Comparison of ENCODE assay signal across 27 cellular contexts in genomic region chr4:55469979-55470378, GRCh38.
"Had no signal": no experiment of that assay in that cellular context is flagged by ENCODE, and none has a peak within 500 bp of the region (broad histone marks: within the 10 kb centered on the region; RNA-seq: fewer than 3 reads in every experiment).

No MANE protein-coding gene starts in this region.

- ATAC-seq: activated CD4-positive, alpha-beta T cell treated with anti-CD3 and anti-CD28 coated beads for 36 hours; activated CD8-positive, alpha-beta memory T cell treated with anti-CD3 and anti-CD28 coated beads, Interleukin-2, amount 10 ng/mL, durations not matched to agents 7 days and 5 days; activated CD8-positive, alpha-beta T cell treated with anti-CD3 and anti-CD28 coated beads, Interleukin-2, amount 10 ng/mL, durations not matched to agents 7 days and 5 days; activated naive CD4-positive, alpha-beta T cell treated with anti-CD3 and anti-CD28 coated beads, Interleukin-2, amount 50 U/mL, for 72 hours; activated T-cell treated with anti-CD3 and anti-CD28 coated beads, Interleukin-2, amount 50 U/mL, for 72 hours; gastrocnemius medialis; heart left ventricle had no signal

- H3K9me3 ChIP-seq: ascending aorta, breast epithelium, gastrocnemius medialis had no signal

- H3K27me3 ChIP-seq: ascending aorta, breast epithelium, dorsolateral prefrontal cortex, gastrocnemius medialis, heart left ventricle had no signal

- H3K27ac ChIP-seq: ascending aorta, breast epithelium, coronary artery, dorsolateral prefrontal cortex, gastrocnemius medialis, heart left ventricle had no signal

- H3K4me3 ChIP-seq: ascending aorta, breast epithelium, coronary artery, dorsolateral prefrontal cortex, gastrocnemius medialis, heart left ventricle had no signal

- DNase-seq: activated CD4-positive, alpha-beta memory T cell treated with anti-CD3 and anti-CD28 coated beads for 36 hours; activated CD4-positive, alpha-beta T cell treated with anti-CD3 and anti-CD28 coated beads for 36 hours; activated CD4-positive, alpha-beta T cell treated with anti-CD3 and anti-CD28 coated beads, Interleukin-2, amount 10 ng/mL, durations not matched to agents 24 days and 14 days; activated CD4-positive, CD25-positive, alpha-beta regulatory T cell; activated CD4-positive, CD25-positive, alpha-beta regulatory T cell treated with anti-CD3 and anti-CD28 coated beads, Interleukin-2, amount 50 U/mL, for 72 hours; activated CD8-positive, alpha-beta memory T cell treated with anti-CD3 and anti-CD28 coated beads, Interleukin-2, amount 10 ng/mL, durations not matched to agents 7 days and 5 days; activated CD8-positive, alpha-beta memory T cell treated with anti-CD3 and anti-CD28 coated beads, Interleukin-2, amount 50 U/mL, for 48 hours; activated CD8-positive, alpha-beta T cell treated with anti-CD3 and anti-CD28 coated beads, Interleukin-2, amount 10 ng/mL, durations not matched to agents 7 days and 5 days; activated gamma-delta T cell; activated naive CD4-positive, alpha-beta T cell; activated naive CD4-positive, alpha-beta T cell treated with anti-CD3 and anti-CD28 coated beads, Interleukin-2, amount 10 ng/mL, durations not matched to agents 7 days and 5 days; activated naive CD8-positive, alpha-beta T cell treated with anti-CD3 and anti-CD28 coated beads, Interleukin-2, amount 10 ng/mL, durations not matched to agents 7 days and 5 days; activated T-cell treated with anti-CD3 and anti-CD28 coated beads for 4 hours; activated T-cell treated with anti-CD3 and anti-CD28 coated beads, Interleukin-2, amount 50 U/mL, for 24 hours; activated T-cell treated with anti-CD3 and anti-CD28 coated beads, Interleukin-2, amount 50 U/mL, for 72 hours; dorsolateral prefrontal cortex; effector memory CD4-positive, alpha-beta T cell; endodermal cell; foreskin fibroblast; gastrocnemius medialis; glutamatergic neuron; heart left ventricle; T-helper 2 cell had no signal

- H3K4me1 ChIP-seq: ascending aorta, breast epithelium, gastrocnemius medialis, heart left ventricle had no signal
